ENCODE assay signal across 8 cellular contexts in the genomic region with DNA sequence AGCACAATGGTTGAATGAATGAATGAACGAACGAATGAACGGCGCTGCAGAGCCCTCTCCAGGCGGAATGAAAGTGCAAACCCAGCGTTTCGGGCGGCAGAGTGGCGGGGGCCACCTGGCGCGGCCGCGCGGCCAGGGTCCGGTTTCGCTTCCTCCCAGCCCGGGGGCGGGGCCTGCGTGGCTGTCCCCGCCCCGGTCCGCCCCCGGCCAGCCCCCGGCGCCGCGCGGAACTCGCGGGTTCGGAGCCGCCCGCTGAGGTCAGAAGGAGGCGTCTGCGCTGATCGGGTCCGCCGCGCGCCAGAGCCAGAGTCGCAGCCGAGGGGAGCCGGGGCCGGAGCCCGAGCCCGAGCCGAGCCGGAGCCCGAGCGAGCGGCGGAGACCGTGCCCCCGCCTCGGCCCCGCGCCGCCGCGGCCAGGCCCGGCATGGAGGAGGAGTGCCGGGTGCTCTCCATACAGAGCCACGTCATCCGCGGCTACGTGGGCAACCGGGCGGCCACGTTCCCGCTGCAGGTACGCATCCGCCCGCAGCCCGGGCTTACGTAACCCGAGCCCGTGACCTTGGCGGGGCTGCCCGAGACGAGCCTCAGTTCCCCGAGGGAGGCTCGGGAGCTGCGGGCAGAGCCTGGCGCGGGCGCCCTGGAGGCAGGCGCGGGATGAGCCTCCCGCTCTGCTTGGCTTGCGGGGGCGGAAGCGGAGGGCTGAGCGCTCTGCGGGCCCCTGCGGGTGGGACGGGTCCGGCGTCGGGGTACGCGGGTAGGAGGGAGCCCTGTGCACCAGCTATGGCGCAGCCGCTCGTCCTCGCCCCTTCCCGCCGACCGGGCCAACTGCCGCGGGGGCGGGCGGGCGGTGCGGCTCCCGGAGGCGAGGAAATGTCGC. TPM values are rescaled to one million over a fixed set of nuclear protein-coding genes. Genes with fewer than 3 reads are reported as not detected.
DNase-seq lines count a peak whose midpoint lies in the region; ATAC-seq and TF ChIP-seq lines count a peak whose summit lies in the region.

A gene (plus strand): TSS at position 258 of the 876 bp plus-strand sequence. CDS start 166 bp downstream, at position 424.

- H3K27ac ChIP-seq in KOPT-K1 (ENCODE audit: low read depth, low read length, poor library complexity, severe bottlenecking), result peak within 1 kb of the TSS; percentile 55
- peak within 1 kb of the TSS; percentile 91 for H3K27ac ChIP-seq in suprapubic skin

- H3K9me3 ChIP-seq in KOPT-K1 (ENCODE audit: insufficient read depth, low read length, poor library complexity, severe bottlenecking), result no peaks in the 10 kb centered on the region
- no peaks in the 10 kb centered on the region for H3K9me3 ChIP-seq in suprapubic skin

- H3K36me3 ChIP-seq in KOPT-K1 (ENCODE audit: insufficient read depth, low read length) (no peaks in the 10 kb centered on the region; the same call in 1 of the 2 replicates), suprapubic skin (peaks cover 9% of the 10 kb centered on the region)

- H3K4me1 ChIP-seq in suprapubic skin, result peaks cover 34% of the 10 kb centered on the region

- ATAC-seq in GM21737 (IDR thresholded peaks at IDR 0.05; ENCODE audit: unreplicated experiment), result peak; percentile 50
- peak; percentile 91 for ATAC-seq in omental fat pad (ENCODE audit: low FRiP score)

- TF ChIP-seq POLR2A in suprapubic skin (IDR thresholded peaks at IDR 0.05), result peak in 1 of 2 donors; percentile 79

- TF ChIP-seq CTCF in omental fat pad (IDR thresholded peaks at IDR 0.05) (no peak), suprapubic skin (IDR thresholded peaks at IDR 0.05) (no peak)

- H3K4me3 ChIP-seq in suprapubic skin, result peak within 1 kb of the TSS; percentile 86

- WGBS in suprapubic skin, result no CpG with 5 or more reads among the region's 117 CpGs

- no peak for TF ChIP-seq EP300 in suprapubic skin (IDR thresholded peaks at IDR 0.05)

- no peaks in the 10 kb centered on the region for H3K27me3 ChIP-seq in suprapubic skin

- DNase-seq in ELF-1 (ENCODE audit: low read depth, low spot score) (peak; percentile 79), SK-N-DZ (ENCODE audit: low spot score) (peak; percentile 57), glomerular endothelial cell (ENCODE audit: extremely low read depth, low read depth, low spot score) (no peak), omental fat pad (ENCODE audit: low spot score) (peak; percentile 74), suprapubic skin (ENCODE audit: low spot score in 2 of 2) (peak in 1 of 2 donors; percentile 88)
- peak; percentile 79 for DNase-seq in activated naive CD4-positive, alpha-beta T cell treated with anti-CD3 and anti-CD28 coated beads, Interleukin-2, amount 50 U/mL, for 16 hours

RNA-seq across cellular contexts. Expression of the gene that starts here (rescaled TPM):
- polyA plus RNA-seq in SK-N-DZ (2014; cell fraction: cytosol; rRNA removed), result 43.8 and 48.7 TPM in 2 replicates
- 41.2 and 49.5 TPM in 2 replicates for polyA plus RNA-seq in SK-N-DZ (2014; cell fraction: nucleus; rRNA removed)
- total RNA-seq in glomerular endothelial cell (49.4 and 59.5 TPM in 2 replicates), omental fat pad (100 to 1,000 TPM in 2 of 4 donors, 10 to 100 TPM in 2; 58.8 to 111 (median 93.5) TPM), suprapubic skin (10 to 100 TPM; 45.0 to 66.0 (median 57.4) TPM)
